Comparison of ENCODE assay signal across 15 cellular contexts in genomic region chr6:15457903-15458530, GRCh38.
DNase-seq lines count a peak whose midpoint lies in the region; TF ChIP-seq lines count a peak whose summit lies in the region.
"Had no signal": no experiment of that assay in that cellular context is flagged by ENCODE, and none has a peak within 500 bp of the region (broad histone marks: within the 10 kb centered on the region; RNA-seq: fewer than 3 reads in every experiment).

No MANE protein-coding gene starts in this region.

- no peak overlapping the region for H3K27ac Mint-ChIP-seq in progenitor cell of endocrine pancreas
- H3K27ac Mint-ChIP-seq: activated CD8-positive, alpha-beta memory T cell treated with anti-CD3 and anti-CD28 coated beads, Interleukin-2, amount 10 ng/mL, durations not matched to agents 7 days and 5 days; T-helper 2 cell treated with Interferon-gamma antibody and Interleukin-4, amounts not matched to agents 5 μg/mL and 100 μg/mL, for 36 hours had no signal

- peak overlapping the region; percentile 49 for H3K4me2 ChIP-seq in neural cell (ENCODE audit: low read length)

- H3K4me1 Mint-ChIP-seq in progenitor cell of endocrine pancreas (ENCODE audit: low read depth): peaks cover 21% of the 10 kb centered on the region

- peaks cover 0 to 11% of the 10 kb centered on the region in 2 experiments; a peak in 2 of 3 replicates for H3K36me3 ChIP-seq in HEK293 (ENCODE audit: control insufficient read depth in 2 of 2, insufficient read depth in 1 of 2, low read length in 2 of 2)
- peaks cover 3% of the 10 kb centered on the region for H3K36me3 ChIP-seq in neural cell (ENCODE audit: insufficient read depth, low read length)
- H3K36me3 ChIP-seq: gastrocnemius medialis, pancreas had no signal

- TF ChIP-seq EP300 in neural cell (conservative IDR thresholded peaks at IDR 0.05; ENCODE audit: poor library complexity, severe bottlenecking): peak; percentile 43

- TF ChIP-seq RAD21 in neural cell (conservative IDR thresholded peaks at IDR 0.05): no peak

- TF ChIP-seq CTCF in HEK293 (tag by site-specific recombination; IDR thresholded peaks at IDR 0.05) (no peak), neural cell (IDR thresholded peaks at IDR 0.05; ENCODE audit: poor library complexity, severe bottlenecking) (no peak), coronary artery (IDR thresholded peaks at IDR 0.05) (no peak), progenitor cell of endocrine pancreas (IDR thresholded peaks at IDR 0.05; ENCODE audit: unreplicated experiment) (no peak)

- H3K9me2 ChIP-seq in neural cell (ENCODE audit: insufficient read depth, low read length): no peaks in the 10 kb centered on the region

- H3K36me3 Mint-ChIP-seq in progenitor cell of endocrine pancreas (ENCODE audit: insufficient read depth): peaks cover 12% of the 10 kb centered on the region

- peak; percentile 18 for DNase-seq in DMS79 treated with DMSO at 0.1 percent for 48 hours (lab: John Stamatoyannopoulos, UW)
- DNase-seq in DMS79 (lab: John Stamatoyannopoulos, UW): no peak
- DNase-seq in NCI-H526 (lab: John Stamatoyannopoulos, UW): peak; percentile 13 to 41
- no peak for DNase-seq in activated naive CD4-positive, alpha-beta T cell treated with anti-CD3 and anti-CD28 coated beads, Interleukin-2, amount 50 U/mL, for 16 hours
- DNase-seq in coronary artery (ENCODE audit: low spot score): no peak
- no peak for DNase-seq in progenitor cell of endocrine pancreas (ENCODE audit: low spot score, unreplicated experiment)
- DNase-seq: 8988T; activated CD8-positive, alpha-beta memory T cell treated with anti-CD3 and anti-CD28 coated beads, Interleukin-2, amount 10 ng/mL, durations not matched to agents 7 days and 5 days; gastrocnemius medialis; pancreas; stimulated activated CD4-positive, alpha-beta T cell treated with anti-CD3 and anti-CD28 coated beads, Interleukin-2, amount 100 ng/mL, for 48 hours; stomach had no signal

- H3K27ac ChIP-seq in HEK293 (ENCODE audit: extremely low read depth, low read depth, low read length): no peak overlapping the region
- peak overlapping the region; percentile 94 for H3K27ac ChIP-seq in neural cell (ENCODE audit: low read length)
- no peak overlapping the region for H3K27ac ChIP-seq in coronary artery
- H3K27ac ChIP-seq: pancreas, stomach had no signal

- H3K9me3 ChIP-seq in HEK293 (ENCODE audit: control insufficient read depth, insufficient read depth, low read depth, low read length): no peaks in the 10 kb centered on the region
- no peaks in the 10 kb centered on the region for H3K9me3 ChIP-seq in neural cell (ENCODE audit: low read length)
- H3K9me3 ChIP-seq: gastrocnemius medialis, pancreas, stomach had no signal

- H3K79me2 ChIP-seq in neural cell (replicated peaks; ENCODE audit: insufficient read depth, low read length): peaks cover 16% of the 10 kb centered on the region

- POLR2A ChIA-PET in HEK293 (lab: Yijun Ruan, JAX): no interaction called here

- H4K20me1 ChIP-seq in neural cell (ENCODE audit: insufficient read depth): no peaks in the 10 kb centered on the region

- CTCF ChIA-PET in HEK293 (lab: Yijun Ruan, JAX): interaction anchor here (0.5 to 2.1 kb wide), 4 partner anchors 12 to 1786 kb away, joined by 3 to 16 read pairs (median 3); no protein-coding TSS in a partner anchor

- no peaks in the 10 kb centered on the region for H3K27me3 Mint-ChIP-seq in progenitor cell of endocrine pancreas
- H3K27me3 Mint-ChIP-seq: activated CD8-positive, alpha-beta memory T cell treated with anti-CD3 and anti-CD28 coated beads, Interleukin-2, amount 10 ng/mL, durations not matched to agents 7 days and 5 days had no signal

- H3K27me3 ChIP-seq in neural cell (ENCODE audit: insufficient read depth, low read depth, low read length): no peaks in the 10 kb centered on the region
- H3K27me3 ChIP-seq: gastrocnemius medialis, pancreas, stomach had no signal

- H3K9ac ChIP-seq in neural cell (ENCODE audit: low read length): peak overlapping the region; percentile 70

- no peaks in the 10 kb centered on the region for H3K9me3 Mint-ChIP-seq in progenitor cell of endocrine pancreas (ENCODE audit: low read depth)
- H3K9me3 Mint-ChIP-seq: T-helper 2 cell treated with Interferon-gamma antibody and Interleukin-4, amounts not matched to agents 5 μg/mL and 100 μg/mL, for 36 hours had no signal

- H3F3A ChIP-seq in neural cell (ENCODE audit: insufficient read depth, low read length, poor library complexity, severe bottlenecking): peaks cover 3% of the 10 kb centered on the region

- H3K4me3 ChIP-seq in HEK293 (ENCODE audit: low read depth, low read length) (no peak overlapping the region), neural cell (ENCODE audit: low read length) (peak overlapping the region; percentile 60), coronary artery (no peak overlapping the region)
- H3K4me3 ChIP-seq: gastrocnemius medialis, pancreas, stomach had no signal

- H2AFZ ChIP-seq in neural cell (ENCODE audit: low read depth, low read length): no peak overlapping the region

- H3K4me3 Mint-ChIP-seq in progenitor cell of endocrine pancreas (ENCODE audit: low read depth): no peak overlapping the region
- H3K4me3 Mint-ChIP-seq: activated CD8-positive, alpha-beta memory T cell treated with anti-CD3 and anti-CD28 coated beads, Interleukin-2, amount 10 ng/mL, durations not matched to agents 7 days and 5 days; T-helper 2 cell treated with Interferon-gamma antibody and Interleukin-4, amounts not matched to agents 5 μg/mL and 100 μg/mL, for 36 hours had no signal

- H3K4me1 ChIP-seq in HEK293 (ENCODE audit: control insufficient read depth, insufficient read depth, low read length): peaks cover 33% of the 10 kb centered on the region
- H3K4me1 ChIP-seq: pancreas had no signal

TF ChIP-seq in HEK293, 187 proteins besides CTCF, POLR2A, EP300 and RAD21:
- TF ChIP-seq MZF1 (tag by site-specific recombination; IDR thresholded peaks at IDR 0.05; ENCODE audit: borderline replicate concordance) (peak; percentile 53; the same call in 1 of the 2 replicates), GLIS1 (tag by site-specific recombination; IDR thresholded peaks at IDR 0.05) (no peak), SP7 (tag by site-specific recombination; IDR thresholded peaks at IDR 0.05) (peak; percentile 59), ZNF274 (IDR thresholded peaks at IDR 0.05; ENCODE audit: low read length) (no peak), ZNF274 (tag by site-specific recombination; IDR thresholded peaks at IDR 0.05; ENCODE audit: borderline replicate concordance) (no peak), OSR2 (tag by site-specific recombination; IDR thresholded peaks at IDR 0.05) (0 out of 2 replicates have a peak, but pooled peaks have one; percentile 9)

TF ChIP-seq in neural cell, 6 proteins besides CTCF, POLR2A, EP300 and RAD21:
- TF ChIP-seq MXI1 (conservative IDR thresholded peaks at IDR 0.05; ENCODE audit: poor library complexity, severe bottlenecking) (no peak), POLR2AphosphoS5 (IDR thresholded peaks at IDR 0.05) (peak; percentile 51)

Comparison
In these comparisons a context has a peak if more than half of its experiments do, and no peak if none do; other contexts are left out.
1. DNase-seq: peak in DMS79 treated with DMSO at 0.1 percent for 48 hours (single experiment) and NCI-H526 (2 of 2); none in DMS79 (single experiment), activated naive CD4-positive, alpha-beta T cell treated with anti-CD3 and anti-CD28 coated beads, Interleukin-2, amount 50 U/mL, for 16 hours (single experiment), coronary artery (single experiment) and progenitor cell of endocrine pancreas (single experiment).